Comparison of ENCODE assay signal across 26 cellular contexts in genomic region chr14:63237791-63238190, GRCh38. TPM values are rescaled to one million over a fixed set of nuclear protein-coding genes. Genes with fewer than 3 reads are reported as not detected.
"Had no signal": no experiment of that assay in that cellular context is flagged by ENCODE, and none has a peak within 500 bp of the region (broad histone marks: within the 10 kb centered on the region; RNA-seq: fewer than 3 reads in every experiment).

No MANE protein-coding gene starts in this region.

- H3K4me1 ChIP-seq: colonic mucosa, foreskin keratinocyte, left lung, psoas muscle, spleen, testis had no signal

- DNase-seq: colonic mucosa; effector CD8-positive, alpha-beta T cell; endodermal cell; foreskin keratinocyte; heart right ventricle; hippocampal formation; left cardiac atrium; left lung; mesenchymal stem cell; midbrain; naive thymus-derived CD4-positive, alpha-beta T cell; nucleus accumbens; psoas muscle; right cardiac atrium; sigmoid colon; spleen; stimulated activated CD4-positive, alpha-beta T cell treated with anti-CD3 and anti-CD28 coated beads, Interleukin-4, amount 100 ng/mL, for 4 hours; stimulated activated naive CD8-positive, alpha-beta T cell treated with anti-CD3 and anti-CD28 coated beads, Interleukin-15, Interleukin-2, amounts not matched to agents 100 U/mL and 50 U/mL, for 24 hours; substantia nigra; testis; tibial artery had no signal

- ATAC-seq: esophagus mucosa; foreskin keratinocyte; gastroesophageal sphincter; heart right ventricle; left cardiac atrium; left lung; naive thymus-derived CD4-positive, alpha-beta T cell; psoas muscle; right cardiac atrium; stimulated activated memory B cell treated with anti-CD40 and anti-IgM and Interleukin-4, amounts not matched to agents 10 μg/mL and 1 μg/mL and 100 μg/mL, for 72 hours; stimulated activated naive CD8-positive, alpha-beta T cell treated with anti-CD3 and anti-CD28 coated beads, Interleukin-15, Interleukin-2, amounts not matched to agents 100 U/mL and 50 U/mL, for 24 hours had no signal

- H3K27me3 ChIP-seq: colonic mucosa, foreskin keratinocyte, gastroesophageal sphincter, heart right ventricle, left lung, sigmoid colon, spleen, testis, tibial artery had no signal

- H3K36me3 ChIP-seq: colonic mucosa, left lung, sigmoid colon, spleen, tibial artery had no signal

- H3K27ac ChIP-seq: colonic mucosa, epithelial cell of prostate, foreskin keratinocyte, gastroesophageal sphincter, heart right ventricle, left lung, psoas muscle, sigmoid colon, spleen, testis, tibial artery had no signal

- H3K4me3 ChIP-seq: colonic mucosa, gastroesophageal sphincter, heart right ventricle, left lung, psoas muscle, sigmoid colon, spleen, testis, tibial artery had no signal

- H3K9me3 ChIP-seq: colonic mucosa, gastroesophageal sphincter, heart right ventricle, left lung, psoas muscle, sigmoid colon, spleen, testis, tibial artery had no signal

- FAIRE-seq: islet of Langerhans had no signal

RNA-seq across cellular contexts. Expression of gene RHOJ, which starts 33.5 kb away (rescaled TPM):
- total RNA-seq: endodermal cell; naive thymus-derived CD4-positive, alpha-beta T cell had no signal
- polyA plus RNA-seq: naive thymus-derived CD4-positive, alpha-beta T cell had no signal
